3 cellular contexts compared by ENCODE assay signal in genomic region chr1:216866714-216867113, GRCh38.
TF ChIP-seq lines count a peak whose summit lies in the region.

No MANE protein-coding gene starts in this region.

TF ChIP-seq in A549, 52 proteins besides CTCF, POLR2A, EP300 and RAD21:
- TF ChIP-seq CEBPB (IDR thresholded peaks at IDR 0.05): no peak
- TF ChIP-seq MYC (IDR thresholded peaks at IDR 0.05; ENCODE audit: borderline replicate concordance, low read length): no peak
- TF ChIP-seq CBX2 (IDR thresholded peaks at IDR 0.05; ENCODE audit: borderline replicate concordance, low read depth): no peak
- TF ChIP-seq MAFK (IDR thresholded peaks at IDR 0.05; ENCODE audit: partially characterized antibody): peak; percentile 73
TF ChIP-seq in A549: peak in this region for 1.

TF ChIP-seq in IMR-90, 13 proteins besides CTCF, POLR2A, EP300 and RAD21:
- peak; percentile 80 for TF ChIP-seq MAFK (IDR thresholded peaks at IDR 0.05; ENCODE audit: low read depth, low read length)
- TF ChIP-seq ELK1 (IDR thresholded peaks at IDR 0.05; ENCODE audit: borderline replicate concordance, low read depth, low read length): no peak

TF ChIP-seq in H1, 55 proteins besides CTCF, POLR2A, EP300 and RAD21:
- TF ChIP-seq NRF1 (IDR thresholded peaks at IDR 0.05; ENCODE audit: low read depth, low read length): no peak
- no peak for TF ChIP-seq SIX5 (IDR thresholded peaks at IDR 0.05; ENCODE audit: low read depth, low read length)
- no peak for TF ChIP-seq ASH2L (IDR thresholded peaks at IDR 0.05; ENCODE audit: low read length)
- TF ChIP-seq SIN3A (conservative IDR thresholded peaks at IDR 0.05 in 1 of 2, IDR thresholded peaks at IDR 0.05 in 1 of 2; ENCODE audit: low read depth in 1 of 2, low read length in 2 of 2): no peak
- peak; percentile 17; the same call in 1 of the 2 replicates for TF ChIP-seq MAFK (IDR thresholded peaks at IDR 0.05; ENCODE audit: low read depth, low read length)
TF ChIP-seq in H1: peak in this region for 1.
